Comparison of ENCODE assay signal across 16 cellular contexts in genomic region chr11:35377262-35377661, GRCh38. TPM values are rescaled to one million over a fixed set of nuclear protein-coding genes. Genes with fewer than 3 reads are reported as not detected.
DNase-seq lines count a peak whose midpoint lies in the region; FAIRE-seq and TF ChIP-seq lines count a peak whose summit lies in the region.
"Had no signal": no experiment of that assay in that cellular context is flagged by ENCODE, and none has a peak within 500 bp of the region (broad histone marks: within the 10 kb centered on the region; RNA-seq: fewer than 3 reads in every experiment).

No MANE protein-coding gene starts in this region.

- H4K5ac ChIP-seq in mesendoderm (ENCODE audit: low read length), result no peak overlapping the region

- H4K20me1 ChIP-seq in SK-N-SH (ENCODE audit: insufficient read depth), result no peaks in the 10 kb centered on the region

- H2AFZ ChIP-seq in SK-N-SH (ENCODE audit: low read depth), result no peak overlapping the region

- no peak overlapping the region for H3K18ac ChIP-seq in mesendoderm (ENCODE audit: low read length)

- no peak for TF ChIP-seq RAD21 in SK-N-SH (IDR thresholded peaks at IDR 0.05; ENCODE audit: low read length)

- H3K4me1 ChIP-seq in SK-N-SH (ENCODE audit: control insufficient read depth in 1 of 2, insufficient read depth in 2 of 2, low read depth in 1 of 2, low read length in 1 of 2) (peaks cover 18 to 24% of the 10 kb centered on the region in 2 experiments), mesendoderm (ENCODE audit: control insufficient read depth, low read depth, low read length) (no peaks in the 10 kb centered on the region)
- H3K4me1 ChIP-seq: BE2C, HAP-1 had no signal

- H2AK5ac ChIP-seq in mesendoderm (ENCODE audit: low read length), result no peak overlapping the region

- no peak overlapping the region for H3K4ac ChIP-seq in mesendoderm (ENCODE audit: low read depth, low read length)

- peaks cover 30% of the 10 kb centered on the region for H3K4me1 Mint-ChIP-seq in glutamatergic neuron (ENCODE audit: low read depth, unreplicated experiment)

- H3K9me3 ChIP-seq in SK-N-SH, result no peaks in the 10 kb centered on the region
- H3K9me3 ChIP-seq: A549, BE2C, HAP-1 had no signal

- H3K27ac Mint-ChIP-seq in glutamatergic neuron (ENCODE audit: unreplicated experiment), result peak overlapping the region; percentile 97

- H3F3A ChIP-seq in SK-N-SH (replicated peaks; ENCODE audit: insufficient read depth), result peaks cover 9% of the 10 kb centered on the region

- TF ChIP-seq CTCF in SK-N-SH (IDR thresholded peaks at IDR 0.05) (no peak), glutamatergic neuron (IDR thresholded peaks at IDR 0.05; ENCODE audit: partially characterized antibody, unreplicated experiment) (no peak)

- CTCF ChIA-PET in SK-N-SH (lab: Yijun Ruan, JAX), result interaction anchor here (0.6 to 8.4 kb wide), 4 partner anchors 14 to 791 kb away, joined by 3 to 54 read pairs (median 3); no protein-coding TSS in a partner anchor

- H2BK120ac ChIP-seq in mesendoderm (ENCODE audit: low read depth, low read length), result no peak overlapping the region

- H2BK15ac ChIP-seq in mesendoderm (replicated peaks; ENCODE audit: low read depth), result no peak overlapping the region

- H3K27ac ChIP-seq in SK-N-SH (ENCODE audit: low read depth in 2 of 2, low read length in 1 of 2) (peak overlapping the region in 1 of 2 experiments; percentile 4; a peak in 1 of 4 replicates), mesendoderm (ENCODE audit: low read depth, low read length) (no peak overlapping the region)
- H3K27ac ChIP-seq: A549, C4-2B had no signal

- POLR2A ChIA-PET in SK-N-SH (lab: Yijun Ruan, JAX), result interaction anchor here (0.7 kb wide), 1 partner anchor 807 kb away, joined by 3 read pairs; no protein-coding TSS in a partner anchor

- H3K27me3 ChIP-seq in SK-N-SH (ENCODE audit: insufficient read depth), result no peaks in the 10 kb centered on the region
- H3K27me3 ChIP-seq in mesendoderm (ENCODE audit: insufficient read depth, low read length, poor library complexity), result no peaks in the 10 kb centered on the region
- H3K27me3 ChIP-seq: BE2C had no signal

- H4K8ac ChIP-seq in mesendoderm (ENCODE audit: low read depth, low read length), result no peak overlapping the region

- H3K9me2 ChIP-seq in SK-N-SH, result no peaks in the 10 kb centered on the region

- H3K27me3 Mint-ChIP-seq in glutamatergic neuron (ENCODE audit: unreplicated experiment), result peaks cover 6% of the 10 kb centered on the region

- no peak overlapping the region for H3K23ac ChIP-seq in mesendoderm (ENCODE audit: low read length)

- no peak for TF ChIP-seq EP300 in SK-N-SH (IDR thresholded peaks at IDR 0.05; ENCODE audit: borderline replicate concordance in 1 of 2, low read depth in 1 of 2, low read length in 1 of 2)

- no peak overlapping the region for H3K9ac ChIP-seq in SK-N-SH
- no peak overlapping the region for H3K9ac ChIP-seq in mesendoderm (ENCODE audit: low read length)

- peak overlapping the region; percentile 52 for H3K4me3 Mint-ChIP-seq in glutamatergic neuron (ENCODE audit: unreplicated experiment)
- H3K4me3 Mint-ChIP-seq: CD4-positive, alpha-beta memory T cell had no signal

- no peak for TF ChIP-seq POLR2A in GM12891 (IDR thresholded peaks at IDR 0.05; ENCODE audit: low read depth, low read length)

- peak; percentile 26 for FAIRE-seq in GM12891 (lab: Jason Lieb, UNC)
- FAIRE-seq: A549, GM12878, H1 had no signal

- H3K4me3 ChIP-seq in SK-N-SH (ENCODE audit: low read depth in 2 of 2, low read length in 1 of 2) (no peak overlapping the region), mesendoderm (ENCODE audit: low read length) (no peak overlapping the region)
- H3K4me3 ChIP-seq: A549, GM12878, HAP-1 had no signal

- H3K36me3 ChIP-seq in SK-N-SH (replicated peaks in 1 of 2; ENCODE audit: control insufficient read depth in 1 of 2, insufficient read depth in 2 of 2, low read length in 1 of 2) (no peaks in the 10 kb centered on the region), mesendoderm (ENCODE audit: control insufficient read depth, insufficient read depth, low read length) (no peaks in the 10 kb centered on the region)
- H3K36me3 ChIP-seq: BE2C, HAP-1 had no signal

- H2BK5ac ChIP-seq in mesendoderm (ENCODE audit: low read length), result no peak overlapping the region

- no peaks in the 10 kb centered on the region for H3K79me2 ChIP-seq in SK-N-SH (ENCODE audit: insufficient read depth)
- no peaks in the 10 kb centered on the region for H3K79me2 ChIP-seq in mesendoderm (ENCODE audit: control insufficient read depth, insufficient read depth, low read length)

- no peaks in the 10 kb centered on the region for H3K79me1 ChIP-seq in mesendoderm (ENCODE audit: low read length)

- DNase-seq in G401 (ENCODE audit: low spot score) (peak; percentile 33), GM12891 (ENCODE audit: insufficient read length, low spot score) (no peak), SK-N-SH (peak; percentile 30), glutamatergic neuron (no peak), mesendoderm (no peak), NCI-H1417 (lab: John Stamatoyannopoulos, UW) (no peak), GM03348 (ENCODE audit: low spot score) (no peak)
- DNase-seq: BE2C; CD4-positive, alpha-beta memory T cell; DMS53 had no signal

- 65% methylated on average over 6 of the region's 6 CpGs for WGBS in SK-N-SH (ENCODE audit: low lambda C conversion rate)
- WGBS in mesendoderm (ENCODE audit: extremely low coverage, insufficient coverage, low lambda C conversion rate), result no CpG with 5 or more reads among the region's 6 CpGs

- H3K4me2 ChIP-seq in SK-N-SH, result no peak overlapping the region
- no peak overlapping the region for H3K4me2 ChIP-seq in mesendoderm (ENCODE audit: low read length)
- H3K4me2 ChIP-seq: A549 had no signal

- H3K56ac ChIP-seq in mesendoderm (ENCODE audit: low read length), result no peak overlapping the region

- in situ Hi-C loops in G401 (cut with HindIII; ENCODE audit: low sequenced_read_pairs), result no loop called here

- no peaks in the 10 kb centered on the region for H3K36me3 Mint-ChIP-seq in glutamatergic neuron (ENCODE audit: unreplicated experiment)
- H3K36me3 Mint-ChIP-seq: CD4-positive, alpha-beta memory T cell had no signal

- peaks cover 6% of the 10 kb centered on the region for H3K9me3 Mint-ChIP-seq in glutamatergic neuron (ENCODE audit: unreplicated experiment)

TF ChIP-seq in GM12891, 5 proteins besides CTCF, POLR2A, EP300 and RAD21:
- TF ChIP-seq TAF1 (IDR thresholded peaks at IDR 0.05; ENCODE audit: low read depth, low read length) (no peak), SPI1 (IDR thresholded peaks at IDR 0.05; ENCODE audit: low read depth, low read length) (no peak), POLR2AphosphoS5 (IDR thresholded peaks at IDR 0.05; ENCODE audit: low read depth, low read length) (no peak), POU2F2 (IDR thresholded peaks at IDR 0.05; ENCODE audit: low read depth, low read length) (no peak), PAX5 (IDR thresholded peaks at IDR 0.05; ENCODE audit: insufficient read depth, low read length, severe bottlenecking) (no peak)

TF ChIP-seq in SK-N-SH, 30 proteins besides CTCF, POLR2A, EP300 and RAD21:
- no peak for TF ChIP-seq FOXM1 (IDR thresholded peaks at IDR 0.05; ENCODE audit: low read depth)
- TF ChIP-seq IRF3 (IDR thresholded peaks at IDR 0.05; ENCODE audit: low read depth, low read length), result no peak
- no peak for TF ChIP-seq MAX (IDR thresholded peaks at IDR 0.05; ENCODE audit: low read depth)
- TF ChIP-seq FOSL2 (IDR thresholded peaks at IDR 0.05; ENCODE audit: borderline replicate concordance, low read depth), result no peak
- no peak for TF ChIP-seq FOXJ3 (CRISPR knock-in tag; IDR thresholded peaks at IDR 0.05)
- TF ChIP-seq USF2 (IDR thresholded peaks at IDR 0.05; ENCODE audit: borderline replicate concordance, low read depth, low read length), result no peak
- no peak for TF ChIP-seq YY1 (IDR thresholded peaks at IDR 0.05; ENCODE audit: low read depth)
- no peak for TF ChIP-seq NFIC (IDR thresholded peaks at IDR 0.05; ENCODE audit: borderline replicate concordance)
- TF ChIP-seq GABPA (IDR thresholded peaks at IDR 0.05; ENCODE audit: low read depth), result no peak
- TF ChIP-seq TEAD4 (IDR thresholded peaks at IDR 0.05; ENCODE audit: borderline replicate concordance, insufficient read depth), result no peak
- peak; percentile 53; the same call in 1 of the 2 replicates for TF ChIP-seq GATA2 (CRISPR knock-in tag; IDR thresholded peaks at IDR 0.05)
- peak; percentile 63; the same call in 1 of the 2 replicates for TF ChIP-seq RCOR1 (IDR thresholded peaks at IDR 0.05; ENCODE audit: low read length)
- TF ChIP-seq POLR2AphosphoS5 (IDR thresholded peaks at IDR 0.05; ENCODE audit: low read depth, low read length), result no peak

RNA-seq across cellular contexts. Expression of gene SLC1A2, which starts 42.1 kb away (rescaled TPM):
- 0.14 TPM in 1 of 2 replicates, not detected in the other for total RNA-seq in G401 (2014; rRNA removed; shearing (Covaris generic))
- 0.04 TPM for polyA plus RNA-seq in GM12891 (2012; ENCODE audit: low read depth, missing spikeins)
- polyA plus RNA-seq in SK-N-SH (2012; rRNA removed), result under 0.01 and 0.05 TPM in 2 replicates
- polyA plus RNA-seq in SK-N-SH (2012; cell fraction: cytosol; rRNA removed), result 0.01 and 0.04 TPM in 2 replicates
- polyA plus RNA-seq in SK-N-SH (2012; cell fraction: nucleus; rRNA removed), result 0.02 TPM in 1 of 2 replicates, not detected in the other
- 54.3 TPM for total RNA-seq in glutamatergic neuron (ENCODE audit: unreplicated experiment)
- 0.58 TPM for polyA plus RNA-seq in mesendoderm (2013, experiment 1 of 2)
- polyA plus RNA-seq in mesendoderm (2013, experiment 2 of 2), result 0.43 TPM
- total RNA-seq: HT1080 had no signal

Comparison
In these comparisons a context has a peak if more than half of its experiments do, and no peak if none do; other contexts are left out.
1. DNase-seq: peak in G401 (single experiment) and SK-N-SH (single experiment); none in GM12891 (single experiment), glutamatergic neuron (single experiment), mesendoderm (single experiment), NCI-H1417 (0 of 3) and GM03348 (single experiment).
2. RNA of gene SLC1A2, which starts 42.1 kb away (total RNA-seq): 54.3 TPM in glutamatergic neuron (single experiment); 0.14 TPM in G401; every median in the first group is over 10 times any median in the second.